ENCODE assay signal across 8 cellular contexts in genomic region chr20:407953-408842, GRCh38. TPM values are rescaled to one million over a fixed set of nuclear protein-coding genes. Genes with fewer than 3 reads are reported as not detected.
DNase-seq lines count a peak whose midpoint lies in the region; ATAC-seq and TF ChIP-seq lines count a peak whose summit lies in the region.

TSS of gene RBCK1 (plus strand) at chr20:408299. CDS start at chr20:408758, 459 bp downstream.

- H3K27me3 ChIP-seq in GM23248 (replicated peaks; ENCODE audit: insufficient read depth) (no peaks in the 10 kb centered on the region), Karpas-422 (ENCODE audit: low read length) (no peaks in the 10 kb centered on the region), neural cell (ENCODE audit: insufficient read depth, low read depth, low read length) (no peaks in the 10 kb centered on the region)

- ATAC-seq in stimulated activated naive CD8-positive, alpha-beta T cell treated with anti-CD3 and anti-CD28 coated beads, Interleukin-15, amount 100 ng/mL, for 72 hours = peak; percentile 77

- H3K36me3 ChIP-seq in GM23248 (ENCODE audit: low read depth) (0 out of 2 replicates have a peak, but pooled peaks cover 4% of the 10 kb centered on the region), Karpas-422 (ENCODE audit: insufficient read depth, low read length) (peaks cover 37% of the 10 kb centered on the region), neural cell (ENCODE audit: insufficient read depth, low read length) (no peaks in the 10 kb centered on the region)

- H3K4me1 Mint-ChIP-seq in stimulated activated naive CD8-positive, alpha-beta T cell treated with anti-CD3 and anti-CD28 coated beads, Interleukin-15, amount 100 ng/mL, for 72 hours = peaks cover 60% of the 10 kb centered on the region

- peaks cover 16% of the 10 kb centered on the region for H3F3A ChIP-seq in GM23248 (ENCODE audit: insufficient read depth)
- peaks cover 5% of the 10 kb centered on the region for H3F3A ChIP-seq in neural cell (ENCODE audit: insufficient read depth, low read length, poor library complexity, severe bottlenecking)

- peaks cover 51% of the 10 kb centered on the region for H3K79me2 ChIP-seq in GM23248 (ENCODE audit: insufficient read depth)
- peaks cover 48% of the 10 kb centered on the region for H3K79me2 ChIP-seq in Karpas-422 (ENCODE audit: low read length)
- H3K79me2 ChIP-seq in neural cell (replicated peaks; ENCODE audit: insufficient read depth, low read length) = peaks cover 20% of the 10 kb centered on the region

- H3K9ac ChIP-seq in GM23248 = peak within 1 kb of the TSS; percentile 97
- H3K9ac ChIP-seq in Karpas-422 (ENCODE audit: low read length) = peak within 1 kb of the TSS; percentile 96
- peak within 1 kb of the TSS; percentile 87 for H3K9ac ChIP-seq in neural cell (ENCODE audit: low read length)

- DNase-seq in Daoy (ENCODE audit: low read depth) (peak; percentile 87), GM23248 (peak; percentile 90), Karpas-422 (peak; percentile 95), fibroblast of the conjunctiva (ENCODE audit: low read depth) (peak; percentile 60)
- peak; percentile 89 for DNase-seq in activated effector memory CD4-positive, alpha-beta T cell treated with Interleukin-2 at 50 U/mL for 16 hours
- DNase-seq in stimulated activated naive CD8-positive, alpha-beta T cell treated with anti-CD3 and anti-CD28 coated beads, Interleukin-15, amount 100 ng/mL, for 72 hours = peak; percentile 90 to 91

- H4K20me1 ChIP-seq in GM23248 (ENCODE audit: insufficient read depth) = 0 out of 2 replicates have a peak, but pooled peaks cover 1% of the 10 kb centered on the region
- no peaks in the 10 kb centered on the region for H4K20me1 ChIP-seq in Karpas-422 (ENCODE audit: insufficient read depth, low read depth, low read length)
- H4K20me1 ChIP-seq in neural cell (ENCODE audit: insufficient read depth) = no peaks in the 10 kb centered on the region

- peak; percentile 53 for TF ChIP-seq POLR2A in Raji (IDR thresholded peaks at IDR 0.05; ENCODE audit: insufficient read depth, low read depth, low read length)

- 1% methylated on average over 49 to 61 of the region's 87 CpGs for WGBS in GM23248 (ENCODE audit: low coverage in 1 of 2, low lambda C conversion rate in 2 of 2, missing lambda C conversion rate in 2 of 2), 2 experiments

- no peak for TF ChIP-seq CTCF in neural cell (IDR thresholded peaks at IDR 0.05; ENCODE audit: poor library complexity, severe bottlenecking)

- H3K9me3 ChIP-seq in GM23248 (ENCODE audit: low read depth) (no peaks in the 10 kb centered on the region), Karpas-422 (ENCODE audit: low read length) (no peaks in the 10 kb centered on the region), neural cell (ENCODE audit: low read length) (no peaks in the 10 kb centered on the region)

- H3K4me1 ChIP-seq in GM23248 (ENCODE audit: insufficient read depth) (peaks cover 20% of the 10 kb centered on the region), Karpas-422 (ENCODE audit: low read length) (peaks cover 22% of the 10 kb centered on the region)

- H3K9me2 ChIP-seq in GM23248 (ENCODE audit: insufficient read depth) = no peaks in the 10 kb centered on the region
- H3K9me2 ChIP-seq in Karpas-422 (replicated peaks; ENCODE audit: insufficient read depth, low read length) = no peaks in the 10 kb centered on the region
- H3K9me2 ChIP-seq in neural cell (ENCODE audit: insufficient read depth, low read length) = no peaks in the 10 kb centered on the region

- H3K27ac ChIP-seq in GM23248 (peak within 1 kb of the TSS; percentile 83), Karpas-422 (ENCODE audit: low read length) (peak within 1 kb of the TSS; percentile 77), neural cell (ENCODE audit: low read length) (peak within 1 kb of the TSS; percentile 61)

- H3K27ac Mint-ChIP-seq in stimulated activated naive CD8-positive, alpha-beta T cell treated with anti-CD3 and anti-CD28 coated beads, Interleukin-15, amount 100 ng/mL, for 72 hours = peak within 1 kb of the TSS; percentile 96 to 97

- in situ Hi-C loops in GM23248 (cut with MboI) = no loop called here

- H3K4me2 ChIP-seq in GM23248 (ENCODE audit: unreplicated experiment) (peak within 1 kb of the TSS; percentile 92), Karpas-422 (ENCODE audit: low read depth, low read length, poor library complexity, severe bottlenecking) (peak within 1 kb of the TSS; percentile 97), neural cell (ENCODE audit: low read length) (peak within 1 kb of the TSS; percentile 88)

- H3K27me3 Mint-ChIP-seq in stimulated activated naive CD8-positive, alpha-beta T cell treated with anti-CD3 and anti-CD28 coated beads, Interleukin-15, amount 100 ng/mL, for 72 hours = no peaks in the 10 kb centered on the region

- H2AFZ ChIP-seq in GM23248 = peak within 1 kb of the TSS; percentile 87
- peak within 1 kb of the TSS; percentile 59 for H2AFZ ChIP-seq in Karpas-422 (ENCODE audit: low read length)
- H2AFZ ChIP-seq in neural cell (ENCODE audit: low read depth, low read length) = peak within 1 kb of the TSS; percentile 98

- H3K9me3 Mint-ChIP-seq in stimulated activated naive CD8-positive, alpha-beta T cell treated with anti-CD3 and anti-CD28 coated beads, Interleukin-15, amount 100 ng/mL, for 72 hours = peaks cover 7 to 8% of the 10 kb centered on the region in 2 donors

- TF ChIP-seq EP300 in neural cell (conservative IDR thresholded peaks at IDR 0.05; ENCODE audit: poor library complexity, severe bottlenecking) = no peak

- H3K4me3 ChIP-seq in GM23248 (peak within 1 kb of the TSS; percentile 100), Karpas-422 (ENCODE audit: low read length) (peak within 1 kb of the TSS; percentile 98), neural cell (ENCODE audit: low read length) (peak within 1 kb of the TSS; percentile 99)

- TF ChIP-seq RAD21 in neural cell (conservative IDR thresholded peaks at IDR 0.05) = no peak

- H3K4me3 Mint-ChIP-seq in stimulated activated naive CD8-positive, alpha-beta T cell treated with anti-CD3 and anti-CD28 coated beads, Interleukin-15, amount 100 ng/mL, for 72 hours = peak within 1 kb of the TSS; percentile 96

TF ChIP-seq in neural cell, 6 proteins besides CTCF, POLR2A, EP300 and RAD21:
- TF ChIP-seq REST (IDR thresholded peaks at IDR 0.05; ENCODE audit: borderline replicate concordance) (peak; percentile 38), MXI1 (conservative IDR thresholded peaks at IDR 0.05; ENCODE audit: poor library complexity, severe bottlenecking) (peak; percentile 22), EZH2 (IDR thresholded peaks at IDR 0.05; ENCODE audit: borderline replicate concordance, insufficient read depth, low read length, poor library complexity, severe bottlenecking) (no peak), POLR2AphosphoS5 (IDR thresholded peaks at IDR 0.05) (peak; percentile 41), SMC3 (conservative IDR thresholded peaks at IDR 0.05; ENCODE audit: poor library complexity) (no peak), TAF1 (IDR thresholded peaks at IDR 0.05; ENCODE audit: low read depth) (no peak)
TF ChIP-seq in neural cell: peak in this region for 3.

RNA-seq across cellular contexts. Expression of gene RBCK1, which starts in this region (rescaled TPM):
- 42.5 and 42.9 TPM in 2 replicates for total RNA-seq in Daoy (2014; rRNA removed; shearing (Covaris generic))
- 104 and 129 TPM in 2 replicates for total RNA-seq in GM23248 (2014; rRNA removed; shearing (Covaris generic))
- polyA plus RNA-seq in GM23248 (2016; fragmentation: Nextera tagmentation; extraction: Ambion mirVana) (72.3 and 79.9 TPM in 2 replicates), neural cell (38.4 and 60.2 TPM in 2 replicates)
- 96.6 and 142 TPM in 2 replicates for total RNA-seq in Karpas-422 (2014; rRNA removed; shearing (Covaris generic); ENCODE audit: low replicate concordance)
- 23.1 and 23.2 TPM in 2 replicates for polyA minus RNA-seq in neural cell

Comparison
In these comparisons a context has a peak if more than half of its experiments do, and no peak if none do; other contexts are left out.
1. Peak in every context shown above with its lines: DNase-seq, ATAC-seq, H3K4me3 ChIP-seq and H3K27ac ChIP-seq.